In the genomic region with DNA sequence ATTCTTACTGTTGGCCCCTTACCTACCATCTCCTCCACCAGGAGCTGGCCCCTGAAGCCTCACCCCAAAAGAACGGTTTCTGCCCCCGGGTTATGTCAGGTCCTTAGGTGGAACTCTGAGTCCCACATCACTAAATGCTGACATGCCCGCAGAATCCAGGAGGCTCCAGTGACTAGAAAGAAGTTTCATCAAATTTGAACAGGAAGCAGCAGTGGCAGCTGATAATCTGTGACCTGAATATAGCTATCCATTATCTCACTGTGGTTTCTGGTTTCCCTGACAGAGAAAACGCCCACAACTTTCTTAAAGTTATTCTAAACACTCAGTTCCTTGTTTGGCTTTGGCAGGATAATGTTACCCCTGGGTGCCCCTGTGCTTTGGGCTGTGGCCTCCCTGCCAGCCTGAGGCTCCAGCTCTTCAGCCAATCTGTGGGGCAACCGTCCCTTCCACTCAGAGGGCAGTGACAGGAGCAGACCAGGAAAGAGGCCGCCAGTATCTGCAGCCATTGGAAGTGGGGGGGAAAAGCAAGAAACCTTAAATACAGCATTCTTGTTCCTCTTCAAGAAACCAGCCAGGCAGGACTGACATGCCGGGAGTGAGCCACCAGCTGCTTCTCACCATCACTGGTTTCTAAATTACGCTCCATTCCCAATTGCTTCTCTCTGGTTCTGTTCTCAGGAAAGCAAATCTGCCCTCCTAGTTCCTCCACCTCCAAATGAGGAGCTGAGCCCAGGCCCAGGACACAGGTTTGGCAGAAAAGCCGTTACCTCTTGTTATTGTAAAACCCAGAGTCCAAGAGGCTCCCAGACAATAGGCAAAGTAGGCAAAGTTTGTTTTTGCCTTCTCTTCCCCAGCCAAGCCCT, we compare ENCODE assay signal across 8 cellular contexts.
DNase-seq lines count a peak whose midpoint lies in the region; ATAC-seq, FAIRE-seq and TF ChIP-seq lines count a peak whose summit lies in the region.

No MANE protein-coding gene starts in this region.

- H3K4me3 ChIP-seq in choroid plexus epithelial cell (ENCODE audit: low read depth, low read length) (no peak overlapping the region), mucosa of stomach (ENCODE audit: low read length) (no peak overlapping the region)

- ATAC-seq in HG03095 (IDR thresholded peaks at IDR 0.05; ENCODE audit: unreplicated experiment), result peak; percentile 42
- ATAC-seq in GM19455 (IDR thresholded peaks at IDR 0.05; ENCODE audit: unreplicated experiment), result no peak

- H3K36me3 ChIP-seq in mucosa of stomach (ENCODE audit: control insufficient read depth, insufficient read depth, low read length), result no peaks in the 10 kb centered on the region

- H3K4me1 ChIP-seq in mucosa of stomach (ENCODE audit: control insufficient read depth, insufficient read depth, low read length), result peaks cover 24% of the 10 kb centered on the region

- no peak for FAIRE-seq in D721Med (lab: Jason Lieb, UNC)

- no peaks in the 10 kb centered on the region for H3K27me3 ChIP-seq in mucosa of stomach (ENCODE audit: control insufficient read depth, insufficient read depth, low read length)

- TF ChIP-seq CTCF in choroid plexus epithelial cell (conservative IDR thresholded peaks at IDR 0.05; ENCODE audit: low read depth, low read length) (no peak), D721Med (IDR thresholded peaks at IDR 0.05; ENCODE audit: insufficient read depth, missing control alignments) (no peak)

- peak; percentile 20 for DNase-seq in activated gamma-delta T cell treated with Interleukin-2 at 50 U/mL for 16 hours
- no peak for DNase-seq in activated gamma-delta T cell (lab: John Stamatoyannopoulos, UW)
- DNase-seq in SIG-M5 treated with dmso at 0.1 percent for 504 hours (lab: John Stamatoyannopoulos, UW; ENCODE audit: unreplicated experiment), result peak; percentile 89
- peak; percentile 35 for DNase-seq in choroid plexus epithelial cell (ENCODE audit: low read depth)
- no peak for DNase-seq in D721Med (ENCODE audit: insufficient read length, low spot score)

- peak overlapping the region; percentile 41 for H3K9ac ChIP-seq in mucosa of stomach (ENCODE audit: low read length)

- no peaks in the 10 kb centered on the region for H3K9me3 ChIP-seq in mucosa of stomach (ENCODE audit: control insufficient read depth, low read length)

Comparison
In these comparisons a context has a peak if more than half of its experiments do, and no peak if none do; other contexts are left out.
1. DNase-seq: peak in activated gamma-delta T cell treated with Interleukin-2 at 50 U/mL for 16 hours (single experiment), SIG-M5 treated with dmso at 0.1 percent for 504 hours (single experiment) and choroid plexus epithelial cell (single experiment); none in activated gamma-delta T cell (single experiment) and D721Med (single experiment).